Comparison of ENCODE assay signal across 8 cellular contexts in the genomic region with DNA sequence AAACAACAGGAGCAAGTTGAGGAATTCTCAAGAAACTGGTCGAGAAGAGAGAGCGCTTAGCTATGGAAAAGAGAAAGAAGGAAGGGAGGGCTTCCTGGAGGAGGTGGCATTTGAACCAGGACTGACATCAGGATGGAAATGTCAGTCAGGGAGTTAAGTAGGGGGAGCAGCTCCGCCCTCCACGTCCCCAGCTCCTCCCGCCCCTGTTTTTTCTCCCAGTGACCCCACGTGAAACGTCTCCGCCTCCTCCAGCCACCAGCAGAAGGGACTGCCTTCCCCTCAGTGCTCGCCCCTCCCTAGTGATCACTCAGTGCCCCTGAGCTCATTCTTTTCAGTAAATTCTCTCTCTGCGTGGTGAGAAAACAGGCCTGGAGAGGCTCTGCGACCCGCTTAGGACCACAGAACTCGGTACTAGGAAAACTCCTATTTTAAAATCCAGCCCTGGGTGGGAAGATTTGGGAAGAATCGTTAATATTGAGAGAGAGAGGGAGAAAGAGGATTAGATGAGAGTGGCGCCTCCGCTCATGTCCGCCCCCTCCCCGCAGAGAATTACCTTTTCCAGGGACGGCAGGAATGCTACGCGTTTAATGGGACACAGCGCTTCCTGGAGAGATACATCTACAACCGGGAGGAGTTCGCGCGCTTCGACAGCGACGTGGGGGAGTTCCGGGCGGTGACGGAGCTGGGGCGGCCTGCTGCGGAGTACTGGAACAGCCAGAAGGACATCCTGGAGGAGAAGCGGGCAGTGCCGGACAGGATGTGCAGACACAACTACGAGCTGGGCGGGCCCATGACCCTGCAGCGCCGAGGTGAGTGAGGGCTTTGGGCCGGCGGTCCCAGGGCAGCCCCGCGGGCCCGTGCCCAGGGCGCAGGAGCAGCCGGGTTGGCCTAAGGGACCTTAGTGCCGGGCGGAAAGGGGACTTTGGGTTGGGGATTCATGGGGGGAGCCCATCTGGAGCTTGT. TPM values are rescaled to one million over a fixed set of nuclear protein-coding genes. Genes with fewer than 3 reads are reported as not detected.
DNase-seq lines count a peak whose midpoint lies in the region; ATAC-seq and TF ChIP-seq lines count a peak whose summit lies in the region.

No MANE protein-coding gene starts in this region.

- H3K27ac Mint-ChIP-seq in activated B cell treated with CpG ODN at 0.5 μM for 24 hours = peak overlapping the region; percentile 95

- H3K4me1 ChIP-seq in neuron (ENCODE audit: insufficient read depth, low read length) = no peaks in the 10 kb centered on the region

- H3K9me3 ChIP-seq in neuron (ENCODE audit: low read length) = no peaks in the 10 kb centered on the region

- CTCF ChIA-PET in activated B cell treated with CpG ODN at 0.5 μM for 24 hours (lab: Charles Lee) = interaction anchor here (1.9 to 14.4 kb wide), 2 partner anchors 17 to 66 kb away, joined by 5 to 240 read pairs; a partner anchor contains a TSS

- DNase-seq in GM03348 (ENCODE audit: low spot score) = peak; percentile 43
- DNase-seq in activated B cell treated with CpG ODN at 0.5 μM for 24 hours = no peak
- DNase-seq in Right ventricle myocardium superior = peak; percentile 82
- no peak for DNase-seq in T-helper 2 cell
- DNase-seq in activated CD4-positive, alpha-beta T cell treated with anti-CD3 and anti-CD28 coated beads for 48 hours = no peak

- peaks cover 3% of the 10 kb centered on the region for H3K27me3 ChIP-seq in neuron (ENCODE audit: insufficient read depth, low read length)

- POLR2A ChIA-PET in activated B cell treated with CpG ODN at 0.5 μM for 24 hours (lab: Charles Lee) = interaction anchor here (0.6 to 28.7 kb wide), 15 partner anchors 9 to 415 kb away, joined by 3 to 2264 read pairs (median 8); a partner anchor contains a TSS

- no peak for TF ChIP-seq CTCF in activated B cell treated with CpG ODN at 0.5 μM for 24 hours (IDR thresholded peaks at IDR 0.05)

- H3K4me3 ChIP-seq in neuron (ENCODE audit: low read length) = peak overlapping the region; percentile 53

- intact Hi-C loops in activated B cell treated with CpG ODN at 0.5 μM for 24 hours (cut with micrococcal nuclease) (loop anchor here (5.0 kb wide), 1 partner anchor 67 kb away; no protein-coding TSS in a partner anchor), Right ventricle myocardium superior (cut with DNase I) (loop anchor here (5.0 kb wide), 1 partner anchor 63 kb away; no protein-coding TSS in a partner anchor)

- H3K27me3 Mint-ChIP-seq in activated B cell treated with CpG ODN at 0.5 μM for 24 hours = no peaks in the 10 kb centered on the region

- peaks cover 94% of the 10 kb centered on the region for H3K36me3 Mint-ChIP-seq in activated B cell treated with CpG ODN at 0.5 μM for 24 hours (ENCODE audit: low read depth)

- peaks cover 78% of the 10 kb centered on the region for H3K4me1 Mint-ChIP-seq in activated B cell treated with CpG ODN at 0.5 μM for 24 hours

- no peaks in the 10 kb centered on the region for H3K9me3 Mint-ChIP-seq in activated B cell treated with CpG ODN at 0.5 μM for 24 hours

- peak overlapping the region; percentile 75 for H2AFZ ChIP-seq in neuron (ENCODE audit: low read depth, low read length)

- H3K36me3 ChIP-seq in neuron (ENCODE audit: insufficient read depth, low read length) = no peaks in the 10 kb centered on the region

- ATAC-seq in activated B cell treated with CpG ODN at 0.5 μM for 24 hours (ENCODE audit: low read depth) (no peak), Right ventricle myocardium superior (ENCODE audit: poor library complexity) (peak; percentile 83), GM21717 (IDR thresholded peaks at IDR 0.05; ENCODE audit: unreplicated experiment) (no peak), GM18502 (IDR thresholded peaks at IDR 0.05; ENCODE audit: poor library complexity, unreplicated experiment) (no peak)

- peak overlapping the region; percentile 89 for H3K4me3 Mint-ChIP-seq in activated B cell treated with CpG ODN at 0.5 μM for 24 hours

RNA-seq across cellular contexts. Expression of a gene that starts 4.6 kb away (rescaled TPM):
- 853 and 854 TPM in 2 replicates for total RNA-seq in activated B cell treated with CpG ODN at 0.5 μM for 24 hours
- total RNA-seq in Right ventricle myocardium superior = 29.8 TPM

RNA-seq across cellular contexts. Expression of a gene that starts 7.0 kb away (rescaled TPM):
- total RNA-seq in activated B cell treated with CpG ODN at 0.5 μM for 24 hours = 718 and 730 TPM in 2 replicates
- 34.1 TPM for total RNA-seq in Right ventricle myocardium superior

Comparison
In these comparisons a context has a peak if more than half of its experiments do, and no peak if none do; other contexts are left out.
1. DNase-seq: peak in GM03348 (single experiment) and Right ventricle myocardium superior (single experiment); none in activated B cell treated with CpG ODN at 0.5 μM for 24 hours (single experiment), T-helper 2 cell (0 of 5) and activated CD4-positive, alpha-beta T cell treated with anti-CD3 and anti-CD28 coated beads for 48 hours (single experiment).
2. RNA of a gene that starts 4.6 kb away (total RNA-seq): 853 to 854 TPM in activated B cell treated with CpG ODN at 0.5 μM for 24 hours; 29.8 TPM in Right ventricle myocardium superior (single experiment); every median in the first group is over 10 times any median in the second.
3. RNA of a gene that starts 7.0 kb away (total RNA-seq): 718 to 730 TPM in activated B cell treated with CpG ODN at 0.5 μM for 24 hours; 34.1 TPM in Right ventricle myocardium superior (single experiment); every median in the first group is over 10 times any median in the second.